10 cellular contexts compared by ENCODE assay signal in genomic region chr2:121790276-121790956, GRCh38. TPM values are rescaled to one million over a fixed set of nuclear protein-coding genes. Genes with fewer than 3 reads are reported as not detected.
DNase-seq lines count a peak whose midpoint lies in the region; ATAC-seq and TF ChIP-seq lines count a peak whose summit lies in the region.
"Had no signal": no experiment of that assay in that cellular context is flagged by ENCODE, and none has a peak within 500 bp of the region (broad histone marks: within the 10 kb centered on the region; RNA-seq: fewer than 3 reads in every experiment).

No MANE protein-coding gene starts in this region.

- peak; percentile 43 for DNase-seq in GM23338 (ENCODE audit: low spot score)
- peak; percentile 82 for DNase-seq in RPMI7951 (ENCODE audit: low read depth)
- peak; percentile 92 for DNase-seq in fibroblast of mammary gland (ENCODE audit: low read depth)
- DNase-seq in psoas muscle, result no peak
- DNase-seq in NCI-H128 (lab: John Stamatoyannopoulos, UW; ENCODE audit: unreplicated experiment), result no peak
- no peak for DNase-seq in activated CD4-positive, CD25-positive, alpha-beta regulatory T cell treated with anti-CD3 and anti-CD28 coated beads, Interleukin-2, amount 50 U/mL, for 72 hours
- DNase-seq: occipital lobe, SHP77 treated with DMSO at 0.1 percent for 48 hours had no signal

- H3K9me3 ChIP-seq in skeletal muscle satellite cell (replicated peaks; ENCODE audit: low read length) (no peaks in the 10 kb centered on the region), psoas muscle (peaks cover 2% of the 10 kb centered on the region)

- H3F3A ChIP-seq in GM23338 (replicated peaks; ENCODE audit: low read depth), result no peaks in the 10 kb centered on the region; the same call in 1 of the 2 replicates

- H3K4me1 Mint-ChIP-seq in GM23338, result peaks cover 33% of the 10 kb centered on the region

- peaks cover 8% of the 10 kb centered on the region for H3K27me3 Mint-ChIP-seq in GM23338 (ENCODE audit: insufficient read depth, low read depth, poor library complexity)

- TF ChIP-seq CTCF in GM23338 (conservative IDR thresholded peaks at IDR 0.05; ENCODE audit: low read depth in 2 of 2) (no peak), fibroblast of mammary gland (conservative IDR thresholded peaks at IDR 0.05; ENCODE audit: control insufficient read depth, insufficient read depth, low read depth, low read length) (no peak), psoas muscle (IDR thresholded peaks at IDR 0.05) (no peak)

- no peak overlapping the region for H2AFZ ChIP-seq in GM23338

- peak overlapping the region; percentile 28 for H3K27ac Mint-ChIP-seq in GM23338

- H3K36me3 Mint-ChIP-seq in GM23338 (ENCODE audit: low read depth), result no peaks in the 10 kb centered on the region; the same call in 2 of the 3 replicates

- no peaks in the 10 kb centered on the region for H3K9me2 ChIP-seq in GM23338 (ENCODE audit: insufficient read depth)

- no peaks in the 10 kb centered on the region for H3K79me2 ChIP-seq in GM23338 (replicated peaks; ENCODE audit: insufficient read depth)

- no peak overlapping the region for H3K4me3 Mint-ChIP-seq in GM23338

- peak overlapping the region; percentile 5; the same call in 1 of the 2 replicates for H3K4me3 ChIP-seq in GM23338
- no peak overlapping the region for H3K4me3 ChIP-seq in fibroblast of mammary gland (ENCODE audit: control insufficient read depth, low read depth, low read length)
- no peak overlapping the region for H3K4me3 ChIP-seq in skeletal muscle satellite cell (ENCODE audit: low read length)
- H3K4me3 ChIP-seq in psoas muscle, result no peak overlapping the region

- H3K27me3 ChIP-seq in GM23338 (ENCODE audit: insufficient read depth), result no peaks in the 10 kb centered on the region
- peaks cover 10% of the 10 kb centered on the region for H3K27me3 ChIP-seq in skeletal muscle satellite cell (ENCODE audit: control insufficient read depth, insufficient read depth, low read length)
- H3K27me3 ChIP-seq in psoas muscle (ENCODE audit: insufficient read depth in 3 of 3, low read length in 2 of 3), result peaks cover 0 to 8% (median 0%) of the 10 kb centered on the region in 3 donors

- no peaks in the 10 kb centered on the region for H4K20me1 ChIP-seq in GM23338 (replicated peaks; ENCODE audit: insufficient read depth)

- intact Hi-C loops in psoas muscle (cut with DNase I), result no loop called here

- 75 to 84% (median 78%) methylated on average over 5 of the region's 5 CpGs for WGBS in psoas muscle, 3 donors

- ATAC-seq in GM23338 (peak; percentile 53), psoas muscle (no peak), HG02678 (IDR thresholded peaks at IDR 0.05; ENCODE audit: unreplicated experiment) (no peak)

- H3K36me3 ChIP-seq in GM23338 (ENCODE audit: insufficient read depth) (no peaks in the 10 kb centered on the region), skeletal muscle satellite cell (ENCODE audit: insufficient read depth, low read length) (no peaks in the 10 kb centered on the region), psoas muscle (ENCODE audit: insufficient read depth in 1 of 2, low read depth in 1 of 2) (no peaks in the 10 kb centered on the region)

- H3K4me2 ChIP-seq in GM23338 (peak overlapping the region; percentile 39), skeletal muscle satellite cell (ENCODE audit: low read length) (peak overlapping the region; percentile 51)

- peaks cover 38% of the 10 kb centered on the region for H3K4me1 ChIP-seq in GM23338 (ENCODE audit: insufficient read depth)
- peaks cover 13% of the 10 kb centered on the region for H3K4me1 ChIP-seq in skeletal muscle satellite cell (ENCODE audit: control insufficient read depth, insufficient read depth, low read length)
- no peaks in the 10 kb centered on the region for H3K4me1 ChIP-seq in psoas muscle

- H3K27ac ChIP-seq in GM23338 (ENCODE audit: low read depth), result peak overlapping the region; percentile 93
- H3K27ac ChIP-seq in psoas muscle, result no peak overlapping the region

- no peak overlapping the region for H3K9ac ChIP-seq in skeletal muscle satellite cell (ENCODE audit: low read depth, low read length)

- H3K9me3 Mint-ChIP-seq in GM23338, result peaks cover 9% of the 10 kb centered on the region; the same call in 2 of the 3 replicates

TF ChIP-seq in GM23338, 12 proteins besides CTCF, POLR2A, EP300 and RAD21 (continues in another document):
- TF ChIP-seq ETS1 (IDR thresholded peaks at IDR 0.05), result no peak
- no peak for TF ChIP-seq ZNF114 (CRISPR knock-in tag; IDR thresholded peaks at IDR 0.05)
- no peak for TF ChIP-seq ZNF462 (CRISPR knock-in tag; IDR thresholded peaks at IDR 0.05)
- TF ChIP-seq CREB1 (CRISPR knock-in tag; IDR thresholded peaks at IDR 0.05; ENCODE audit: low read depth), result no peak
- no peak for TF ChIP-seq ZNF331 (CRISPR knock-in tag; IDR thresholded peaks at IDR 0.05; ENCODE audit: low read depth)

RNA-seq across cellular contexts. Expression of gene TSN, which starts 35.0 kb away (rescaled TPM):
- 94.2 and 94.8 TPM in 2 replicates for total RNA-seq in GM23338 (2014; rRNA removed; shearing (Covaris generic))
- 49.6 and 62.5 TPM in 2 replicates for polyA plus RNA-seq in GM23338 (2016; fragmentation: Nextera tagmentation; extraction: Ambion mirVana)
- 75.6 and 77.5 TPM in 2 replicates for total RNA-seq in RPMI7951 (2014; rRNA removed; shearing (Covaris generic))
- total RNA-seq in skeletal muscle satellite cell (2012; rRNA removed), result 44.6 and 47.9 TPM in 2 replicates
- total RNA-seq in psoas muscle, result 10 to 100 TPM; 38.0 to 50.5 (median 42.7) TPM
- 10 to 100 TPM; 25.0 to 68.4 (median 35.1) TPM for polyA plus RNA-seq in psoas muscle

RNA-seq across cellular contexts. Expression of gene NIFK, which starts 53.7 kb away (rescaled TPM):
- total RNA-seq in GM23338 (2014; rRNA removed; shearing (Covaris generic)), result 98.8 and 106 TPM in 2 replicates
- polyA plus RNA-seq in GM23338 (2016; fragmentation: Nextera tagmentation; extraction: Ambion mirVana) (263 and 289 TPM in 2 replicates), psoas muscle (100 to 1,000 TPM in 1 of 3 donors, 10 to 100 TPM in 2; 48.8 to 116 (median 48.9) TPM)
- total RNA-seq in RPMI7951 (2014; rRNA removed; shearing (Covaris generic)), result 39.0 and 58.4 TPM in 2 replicates
- total RNA-seq in skeletal muscle satellite cell (2012; rRNA removed), result 71.2 and 81.9 TPM in 2 replicates
- total RNA-seq in psoas muscle, result 10 to 100 TPM; 46.5 to 74.3 (median 56.6) TPM

Comparison
In these comparisons a context has a peak if more than half of its experiments do, and no peak if none do; other contexts are left out.
1. DNase-seq: peak in GM23338 (single experiment), RPMI7951 (single experiment) and fibroblast of mammary gland (single experiment); none in psoas muscle (0 of 2), NCI-H128 (single experiment) and activated CD4-positive, CD25-positive, alpha-beta regulatory T cell treated with anti-CD3 and anti-CD28 coated beads, Interleukin-2, amount 50 U/mL, for 72 hours (single experiment).